14 cellular contexts compared by ENCODE assay signal in genomic region chrX:42290608-42291007, GRCh38.
DNase-seq lines count a peak whose midpoint lies in the region; FAIRE-seq and TF ChIP-seq lines count a peak whose summit lies in the region.
"Had no signal": no experiment of that assay in that cellular context is flagged by ENCODE, and none has a peak within 500 bp of the region (broad histone marks: within the 10 kb centered on the region; RNA-seq: fewer than 3 reads in every experiment).

No MANE protein-coding gene starts in this region.

- no peaks in the 10 kb centered on the region for H3K79me1 ChIP-seq in mesendoderm (ENCODE audit: low read length)

- H3K56ac ChIP-seq in mesendoderm (ENCODE audit: low read length) = no peak overlapping the region

- no peaks in the 10 kb centered on the region for H3K27me3 Mint-ChIP-seq in activated CD4-positive, alpha-beta T cell treated with anti-CD3 and anti-CD28 coated beads, Interleukin-2, amount 10 ng/mL, durations not matched to agents 7 days and 5 days

- no peak overlapping the region for H2BK120ac ChIP-seq in mesendoderm (ENCODE audit: low read depth, low read length)

- H2AK5ac ChIP-seq in mesendoderm (ENCODE audit: low read length) = no peak overlapping the region

- no peak overlapping the region for H3K4me2 ChIP-seq in mesendoderm (ENCODE audit: low read length)

- no peak for TF ChIP-seq POLR2A in suprapubic skin (IDR thresholded peaks at IDR 0.05)

- WGBS in mesendoderm (ENCODE audit: extremely low coverage, insufficient coverage, low lambda C conversion rate) = no CpG with 5 or more reads among the region's 1 CpG
- WGBS in suprapubic skin = 50% methylated on average over 1 of the region's 1 CpG

- no peaks in the 10 kb centered on the region for H3K36me3 Mint-ChIP-seq in activated CD4-positive, alpha-beta T cell treated with anti-CD3 and anti-CD28 coated beads, Interleukin-2, amount 10 ng/mL, durations not matched to agents 7 days and 5 days (ENCODE audit: low read depth)

- H3K23ac ChIP-seq in mesendoderm (ENCODE audit: low read length) = no peak overlapping the region

- no peak overlapping the region for H3K9ac ChIP-seq in mesendoderm (ENCODE audit: low read length)

- POLR2A ChIA-PET in activated CD4-positive, alpha-beta T cell treated with anti-CD3 and anti-CD28 coated beads, Interleukin-2, amount 10 ng/mL, durations not matched to agents 7 days and 5 days (lab: Charles Lee) = no interaction called here

- peak; percentile 39 for TF ChIP-seq CTCF in GM06990 (IDR thresholded peaks at IDR 0.05; ENCODE audit: insufficient read depth, low read length, poor library complexity, severe bottlenecking)
- TF ChIP-seq CTCF in LNCAP (IDR thresholded peaks at IDR 0.05) = peak; percentile 37; the same call in 1 of the 2 replicates
- peak; percentile 32 for TF ChIP-seq CTCF in bronchial epithelial cell (IDR thresholded peaks at IDR 0.05; ENCODE audit: insufficient read depth, low read length, severe bottlenecking)
- TF ChIP-seq CTCF in suprapubic skin (IDR thresholded peaks at IDR 0.05) = no peak

- H3K9me3 Mint-ChIP-seq in activated CD4-positive, alpha-beta T cell treated with anti-CD3 and anti-CD28 coated beads, Interleukin-2, amount 10 ng/mL, durations not matched to agents 7 days and 5 days = no peaks in the 10 kb centered on the region
- H3K9me3 Mint-ChIP-seq: activated T-cell treated with anti-CD3 and anti-CD28 coated beads, Interleukin-2, amount 50 U/mL, for 4 hours had no signal

- no peaks in the 10 kb centered on the region for H3K36me3 ChIP-seq in GM06990 (ENCODE audit: control insufficient read depth, insufficient read depth, low read length)
- no peaks in the 10 kb centered on the region for H3K36me3 ChIP-seq in bronchial epithelial cell (ENCODE audit: control insufficient read depth, insufficient read depth, low read length)
- no peaks in the 10 kb centered on the region for H3K36me3 ChIP-seq in mesendoderm (ENCODE audit: control insufficient read depth, insufficient read depth, low read length)
- H3K36me3 ChIP-seq in suprapubic skin = no peaks in the 10 kb centered on the region
- H3K36me3 ChIP-seq: cardiac muscle cell had no signal

- no peak overlapping the region for H3K4me3 Mint-ChIP-seq in activated CD4-positive, alpha-beta T cell treated with anti-CD3 and anti-CD28 coated beads, Interleukin-2, amount 10 ng/mL, durations not matched to agents 7 days and 5 days
- H3K4me3 Mint-ChIP-seq: activated T-cell treated with anti-CD3 and anti-CD28 coated beads, Interleukin-2, amount 50 U/mL, for 4 hours; nephron progenitor cell had no signal

- H3K79me2 ChIP-seq in mesendoderm (ENCODE audit: control insufficient read depth, insufficient read depth, low read length) = no peaks in the 10 kb centered on the region

- H4K8ac ChIP-seq in mesendoderm (ENCODE audit: low read depth, low read length) = no peak overlapping the region

- no peak overlapping the region for H2BK5ac ChIP-seq in mesendoderm (ENCODE audit: low read length)

- no peak overlapping the region for H3K4me3 ChIP-seq in GM06990 (replicated peaks; ENCODE audit: low read depth, low read length)
- no peak overlapping the region for H3K4me3 ChIP-seq in bronchial epithelial cell (ENCODE audit: low read depth, low read length)
- H3K4me3 ChIP-seq in mesendoderm (ENCODE audit: low read length) = no peak overlapping the region
- no peak overlapping the region for H3K4me3 ChIP-seq in suprapubic skin
- H3K4me3 ChIP-seq: cardiac muscle cell had no signal

- no peaks in the 10 kb centered on the region for H3K27me3 ChIP-seq in GM06990 (replicated peaks; ENCODE audit: control insufficient read depth, insufficient read depth, low read length)
- H3K27me3 ChIP-seq in bronchial epithelial cell (ENCODE audit: control insufficient read depth, insufficient read depth, low read length) = no peaks in the 10 kb centered on the region
- no peaks in the 10 kb centered on the region for H3K27me3 ChIP-seq in mesendoderm (ENCODE audit: insufficient read depth, low read length, poor library complexity)
- H3K27me3 ChIP-seq in suprapubic skin = no peaks in the 10 kb centered on the region
- H3K27me3 ChIP-seq: cardiac muscle cell had no signal

- no peaks in the 10 kb centered on the region for H3K4me1 ChIP-seq in mesendoderm (ENCODE audit: control insufficient read depth, low read depth, low read length)
- H3K4me1 ChIP-seq in suprapubic skin = no peaks in the 10 kb centered on the region

- H3K27ac ChIP-seq in mesendoderm (ENCODE audit: low read depth, low read length) (no peak overlapping the region), suprapubic skin (no peak overlapping the region)
- H3K27ac ChIP-seq: cardiac muscle cell had no signal

- peaks cover 5% of the 10 kb centered on the region for H3K4me1 Mint-ChIP-seq in activated CD4-positive, alpha-beta T cell treated with anti-CD3 and anti-CD28 coated beads, Interleukin-2, amount 10 ng/mL, durations not matched to agents 7 days and 5 days
- H3K4me1 Mint-ChIP-seq: nephron progenitor cell had no signal

- H3K27ac Mint-ChIP-seq in activated CD4-positive, alpha-beta T cell treated with anti-CD3 and anti-CD28 coated beads, Interleukin-2, amount 10 ng/mL, durations not matched to agents 7 days and 5 days = no peak overlapping the region
- H3K27ac Mint-ChIP-seq: nephron progenitor cell had no signal

- no peak for TF ChIP-seq EP300 in suprapubic skin (IDR thresholded peaks at IDR 0.05)

- no peak for FAIRE-seq in bronchial epithelial cell (lab: Jason Lieb, UNC)

- CTCF ChIA-PET in activated CD4-positive, alpha-beta T cell treated with anti-CD3 and anti-CD28 coated beads, Interleukin-2, amount 10 ng/mL, durations not matched to agents 7 days and 5 days (lab: Charles Lee) = interaction anchor here (0.6 to 1.4 kb wide), 2 partner anchors 204 to 250 kb away, joined by 3 read pairs; no protein-coding TSS in a partner anchor

- no peak overlapping the region for H3K18ac ChIP-seq in mesendoderm (ENCODE audit: low read length)

- no peaks in the 10 kb centered on the region for H3K9me3 ChIP-seq in suprapubic skin

- no peak overlapping the region for H3K4ac ChIP-seq in mesendoderm (ENCODE audit: low read depth, low read length)

- H4K5ac ChIP-seq in mesendoderm (ENCODE audit: low read length) = no peak overlapping the region

- DNase-seq in GM06990 (ENCODE audit: extremely low read depth, insufficient read length) (no peak), bronchial epithelial cell (ENCODE audit: low read depth) (peak; percentile 19), mesendoderm (peak; percentile 40), T-helper 2 cell (no peak), suprapubic skin (ENCODE audit: low spot score in 2 of 2) (no peak)
- no peak for DNase-seq in activated CD4-positive, alpha-beta T cell treated with anti-CD3 and anti-CD28 coated beads, Interleukin-2, amount 10 ng/mL, durations not matched to agents 7 days and 5 days
- no peak for DNase-seq in NK-92 treated with Interleukin-12 subunit alpha and Interleukin-12 subunit beta, amount 100 ng/mL, for 24 hours (lab: John Stamatoyannopoulos, UW)
- DNase-seq: activated T-cell treated with anti-CD3 and anti-CD28 coated beads, Interleukin-2, amount 50 U/mL, for 4 hours; foreskin fibroblast; NCI-H2081; nephron progenitor cell; RPMI8226 had no signal

- H2BK15ac ChIP-seq in mesendoderm (replicated peaks; ENCODE audit: low read depth) = no peak overlapping the region

Comparison
In these comparisons a context has a peak if more than half of its experiments do, and no peak if none do; other contexts are left out.
1. DNase-seq: peak in bronchial epithelial cell (single experiment) and mesendoderm (single experiment); none in GM06990 (single experiment), T-helper 2 cell (0 of 5), activated CD4-positive, alpha-beta T cell treated with anti-CD3 and anti-CD28 coated beads, Interleukin-2, amount 10 ng/mL, durations not matched to agents 7 days and 5 days (single experiment), suprapubic skin (0 of 2) and NK-92 treated with Interleukin-12 subunit alpha and Interleukin-12 subunit beta, amount 100 ng/mL, for 24 hours (single experiment).
2. CTCF ChIP-seq: peak in GM06990 (single experiment), LNCAP (single experiment) and bronchial epithelial cell (single experiment); none in suprapubic skin (0 of 2).